Comparison of ENCODE assay signal across 8 cellular contexts in the genomic region with DNA sequence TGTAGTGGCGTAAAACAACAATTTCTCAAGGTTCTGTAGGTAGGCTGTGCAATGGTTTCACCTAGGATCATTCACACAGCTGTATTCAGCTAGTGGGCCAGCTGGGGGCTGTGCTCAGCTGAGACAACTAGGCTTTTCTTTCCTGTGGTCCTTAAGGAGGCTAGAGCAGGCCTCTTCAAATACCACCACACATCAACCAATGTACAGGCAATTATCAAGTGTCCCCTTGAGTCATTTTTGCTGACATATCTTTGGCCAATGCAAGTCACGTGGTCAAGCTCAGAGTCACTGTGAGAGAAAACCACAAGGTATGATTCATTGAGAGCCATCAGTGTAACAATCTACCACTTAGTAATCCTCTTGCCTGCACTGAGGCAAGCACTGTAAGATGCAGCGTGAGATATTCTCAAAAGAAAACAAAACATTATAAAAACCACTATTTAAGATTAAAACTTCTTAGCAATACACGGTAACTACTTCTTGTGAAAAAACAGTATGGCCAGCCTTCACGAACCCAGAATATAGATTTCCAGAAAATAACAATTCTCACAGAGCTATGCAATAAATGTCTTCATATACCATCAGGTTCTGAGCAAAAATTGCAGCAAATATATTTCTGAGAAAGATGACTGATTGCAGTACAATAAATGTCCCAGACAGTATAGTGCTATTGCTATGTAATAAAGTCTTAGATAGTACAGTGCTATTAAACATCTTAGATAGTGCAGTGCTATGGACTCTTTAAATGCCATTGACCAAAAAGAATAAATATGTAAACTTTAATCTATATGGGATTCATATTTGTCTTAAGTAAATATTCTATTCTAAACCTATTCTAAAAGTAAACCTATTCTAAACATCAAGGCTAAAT. TPM values are rescaled to one million over a fixed set of nuclear protein-coding genes. Genes with fewer than 3 reads are reported as not detected.
DNase-seq lines count a peak whose midpoint lies in the region; ATAC-seq, FAIRE-seq and TF ChIP-seq lines count a peak whose summit lies in the region.

No MANE protein-coding gene starts in this region.

- in situ Hi-C loops in HepG2 (cut with HindIII; ENCODE audit: extremely low pct_ligation_motif_present, low pct_unique_long_range_greater_than_20kb), result no loop called here

- no peak overlapping the region for H3K27ac Mint-ChIP-seq in activated naive CD4-positive, alpha-beta T cell treated with anti-CD3 and anti-CD28 coated beads, Interleukin-2, amount 10 ng/mL, durations not matched to agents 7 days and 5 days
- H3K27ac Mint-ChIP-seq in naive thymus-derived CD8-positive, alpha-beta T cell, result peak overlapping the region in 3 of 10 donors; percentile 10 to 42 (median 10)

- TF ChIP-seq RAD21 in HepG2 (CRISPR knock-in tag; IDR thresholded peaks at IDR 0.05), result no peak

- no peaks in the 10 kb centered on the region for H4K20me1 ChIP-seq in HepG2 (ENCODE audit: insufficient read depth, low read length)

- H3K36me3 Mint-ChIP-seq in activated naive CD4-positive, alpha-beta T cell treated with anti-CD3 and anti-CD28 coated beads, Interleukin-2, amount 10 ng/mL, durations not matched to agents 7 days and 5 days, result peaks cover 2% of the 10 kb centered on the region
- H3K36me3 Mint-ChIP-seq in naive thymus-derived CD8-positive, alpha-beta T cell, result peaks cover 1 to 20% (median 12%) of the 10 kb centered on the region in 3 donors

- H2AFZ ChIP-seq in HepG2 (ENCODE audit: low read length), result no peak overlapping the region

- no TSS peak for BruUV-seq in HepG2 (replicated peaks; lab: Mats Ljungman, UMichigan)

- TF ChIP-seq CTCF in ovary (IDR thresholded peaks at IDR 0.05) (no peak), HepG2 (CRISPR knock-in tag; IDR thresholded peaks at IDR 0.05) (no peak)

- intact Hi-C loops in ovary (cut with DNase I), result no loop called here
- intact Hi-C loops in HepG2 (cut with micrococcal nuclease; ENCODE audit: unreplicated experiment), result no loop called here

- H3K4me3 ChIP-seq in ovary, result no peak overlapping the region
- no peak overlapping the region for H3K4me3 ChIP-seq in HepG2 (replicated peaks in 1 of 3; ENCODE audit: insufficient read depth in 1 of 3, low read depth in 2 of 3, low read length in 3 of 3)

- 88 to 91% (median 90%) methylated on average over 5 of the region's 5 CpGs for WGBS in ovary, 3 donors
- 97% methylated on average over 5 of the region's 5 CpGs for WGBS in HepG2 (ENCODE audit: low lambda C conversion rate)

- no peak overlapping the region for H3K27ac ChIP-seq in ovary
- no peak overlapping the region for H3K27ac ChIP-seq in HepG2 (ENCODE audit: extremely low read length, insufficient read depth, low read length)

- H3K9me3 ChIP-seq in ovary (no peaks in the 10 kb centered on the region), HepG2 (ENCODE audit: low read length) (no peaks in the 10 kb centered on the region)

- TF ChIP-seq EP300 in ovary (IDR thresholded peaks at IDR 0.05) (no peak), HepG2 (IDR thresholded peaks at IDR 0.05; ENCODE audit: low read depth in 2 of 2, low read length in 2 of 2) (no peak), HepG2 (CRISPR knock-in tag; IDR thresholded peaks at IDR 0.05; ENCODE audit: borderline replicate concordance) (no peak)

- peaks cover 13% of the 10 kb centered on the region for H3K4me1 Mint-ChIP-seq in activated naive CD4-positive, alpha-beta T cell treated with anti-CD3 and anti-CD28 coated beads, Interleukin-2, amount 10 ng/mL, durations not matched to agents 7 days and 5 days
- H3K4me1 Mint-ChIP-seq in naive thymus-derived CD8-positive, alpha-beta T cell, result peaks cover 2 to 21% (median 7%) of the 10 kb centered on the region in 4 donors

- H3K27me3 ChIP-seq in ovary, result no peaks in the 10 kb centered on the region
- H3K27me3 ChIP-seq in HepG2 (ENCODE audit: control insufficient read depth in 1 of 2, insufficient read depth in 2 of 2, low read length in 2 of 2), result no peaks in the 10 kb centered on the region

- no peak overlapping the region for H3K4me2 ChIP-seq in HepG2 (ENCODE audit: low read depth, low read length)

- no peak overlapping the region for H3K9ac ChIP-seq in HepG2 (ENCODE audit: insufficient read depth, low read depth, low read length)

- no peak overlapping the region for H3K4me3 Mint-ChIP-seq in activated naive CD4-positive, alpha-beta T cell treated with anti-CD3 and anti-CD28 coated beads, Interleukin-2, amount 10 ng/mL, durations not matched to agents 7 days and 5 days
- H3K4me3 Mint-ChIP-seq in naive thymus-derived CD8-positive, alpha-beta T cell, result no peak overlapping the region

- H3K4me1 ChIP-seq in ovary (ENCODE audit: insufficient read depth) (no peaks in the 10 kb centered on the region), HepG2 (ENCODE audit: insufficient read depth, low read length) (no peaks in the 10 kb centered on the region)

- no peak for FAIRE-seq in HepG2 (lab: Jason Lieb, UNC)

- TF ChIP-seq POLR2A in ovary (IDR thresholded peaks at IDR 0.05) (no peak), HepG2 (IDR thresholded peaks at IDR 0.05; ENCODE audit: insufficient read depth in 1 of 2, low read depth in 2 of 2, low read length in 2 of 2) (no peak)

- ATAC-seq in naive thymus-derived CD8-positive, alpha-beta T cell, result peak; percentile 29 to 44
- ATAC-seq in HepG2, result no peak

- no peaks in the 10 kb centered on the region for H3K27me3 Mint-ChIP-seq in activated naive CD4-positive, alpha-beta T cell treated with anti-CD3 and anti-CD28 coated beads, Interleukin-2, amount 10 ng/mL, durations not matched to agents 7 days and 5 days
- H3K27me3 Mint-ChIP-seq in naive thymus-derived CD8-positive, alpha-beta T cell, result no peaks in the 10 kb centered on the region

- CTCF ChIA-PET in activated naive CD4-positive, alpha-beta T cell treated with anti-CD3 and anti-CD28 coated beads, Interleukin-2, amount 10 ng/mL, durations not matched to agents 7 days and 5 days (lab: Charles Lee), result no interaction called here
- CTCF ChIA-PET in HepG2 (lab: Yijun Ruan, JAX; ENCODE audit: low intra/inter-chr PET ratio, low total read pairs), result no interaction called here

- H3K9me3 Mint-ChIP-seq in activated naive CD4-positive, alpha-beta T cell treated with anti-CD3 and anti-CD28 coated beads, Interleukin-2, amount 10 ng/mL, durations not matched to agents 7 days and 5 days, result no peaks in the 10 kb centered on the region
- H3K9me3 Mint-ChIP-seq in naive thymus-derived CD8-positive, alpha-beta T cell, result no peaks in the 10 kb centered on the region

- H3K36me3 ChIP-seq in ovary, result no peaks in the 10 kb centered on the region
- no peaks in the 10 kb centered on the region for H3K36me3 ChIP-seq in HepG2 (replicated peaks in 1 of 2; ENCODE audit: control insufficient read depth in 1 of 2, insufficient read depth in 2 of 2, low read length in 2 of 2)

- POLR2A ChIA-PET in naive thymus-derived CD8-positive, alpha-beta T cell (lab: Charles Lee), result no interaction called here
- POLR2A ChIA-PET in HepG2 (lab: Yijun Ruan, JAX), result no interaction called here

- peak; percentile 28 for DNase-seq in stimulated activated naive CD4-positive, alpha-beta T cell treated with Interleukin-2 at 50 U/mL for 16 hours (lab: John Stamatoyannopoulos, UW)
- no peak for DNase-seq in stimulated activated naive CD4-positive, alpha-beta T cell (lab: John Stamatoyannopoulos, UW)
- DNase-seq in OCI-M2 (lab: John Stamatoyannopoulos, UW; ENCODE audit: unreplicated experiment) (peak; percentile 20), ovary (no peak), HepG2 (ENCODE audit: low spot score) (no peak), hippocampal formation (lab: John Stamatoyannopoulos, UW) (no peak)
- DNase-seq in activated naive CD4-positive, alpha-beta T cell treated with anti-CD3 and anti-CD28 coated beads, Interleukin-2, amount 10 ng/mL, durations not matched to agents 7 days and 5 days, result peak; percentile 23
- peak in 2 of 10 donors; percentile 5 to 30 for DNase-seq in naive thymus-derived CD8-positive, alpha-beta T cell

- no peaks in the 10 kb centered on the region for H3K79me2 ChIP-seq in HepG2 (ENCODE audit: insufficient read depth, low read length)

RNA-seq across cellular contexts. Expression of a gene that starts 55.3 kb away (rescaled TPM):
- 10 to 100 TPM; 13.2 to 16.0 TPM for total RNA-seq in naive thymus-derived CD8-positive, alpha-beta T cell
- 10 to 100 TPM; 18.0 to 29.9 (median 19.6) TPM for polyA plus RNA-seq in naive thymus-derived CD8-positive, alpha-beta T cell
- total RNA-seq in ovary (10 to 100 TPM; 14.2 to 28.0 (median 18.4) TPM), HepG2 (2016; rRNA removed; fragmentation: Illumina TruSeq; extraction: Trizol) (22.5 and 29.5 TPM in 2 replicates)
- polyA plus RNA-seq in ovary (10 to 100 TPM; 14.3 to 30.0 TPM), HepG2 (2011; rRNA removed) (5.1 and 9.4 TPM in 2 replicates)
- 13.0 and 13.8 TPM in 2 replicates for total RNA-seq in HepG2 (2016; cell fraction: cytosol; rRNA removed; fragmentation: Illumina TruSeq; extraction: Trizol; ENCODE audit: low read depth)
- total RNA-seq in HepG2 (2016; cell fraction: insoluble cytoplasmic fraction; rRNA removed; fragmentation: Illumina TruSeq; extraction: Trizol), result 22.8 and 33.1 TPM in 2 replicates
- 20.2 and 23.2 TPM in 2 replicates for total RNA-seq in HepG2 (2016; cell fraction: membrane; rRNA removed; fragmentation: Illumina TruSeq; extraction: Trizol)
- 14.9 and 18.6 TPM in 2 replicates for total RNA-seq in HepG2 (2016; cell fraction: nucleus; rRNA removed; fragmentation: Illumina TruSeq; extraction: Trizol)
- polyA plus RNA-seq in HepG2 (2011; cell fraction: cytosol; rRNA removed), result 4.7 and 5.7 TPM in 2 replicates
- polyA plus RNA-seq in HepG2 (2011; cell fraction: nucleus; rRNA removed), result 2.6 and 3.8 TPM in 2 replicates
- 10.8 and 67.5 TPM in 2 replicates for polyA plus RNA-seq in HepG2 (2012)
- polyA plus RNA-seq in HepG2 (2016; cell fraction: cytosol; fragmentation: Illumina TruSeq; extraction: Trizol; ENCODE audit: low read depth), result 10.7 and 12.2 TPM in 2 replicates
- polyA plus RNA-seq in HepG2 (2016; cell fraction: insoluble cytoplasmic fraction; fragmentation: Illumina TruSeq; extraction: Trizol; ENCODE audit: low read depth), result 28.0 and 28.7 TPM in 2 replicates
- 12.8 and 19.1 TPM in 2 replicates for polyA plus RNA-seq in HepG2 (2016; cell fraction: membrane; fragmentation: Illumina TruSeq; extraction: Trizol; ENCODE audit: low read depth)
- 12.1 and 13.0 TPM in 2 replicates for polyA plus RNA-seq in HepG2 (2016; cell fraction: nucleus; fragmentation: Illumina TruSeq; extraction: Trizol; ENCODE audit: insufficient read depth, low read depth)
- 11.9 and 14.6 TPM in 2 replicates for polyA minus RNA-seq in HepG2 (2011; rRNA and poly(A)+ RNA removed; ENCODE audit: low replicate concordance)
- polyA minus RNA-seq in HepG2 (2011; cell fraction: cytosol; rRNA and poly(A)+ RNA removed), result 4.9 and 11.1 TPM in 2 replicates
- 24.8 and 30.7 TPM in 2 replicates for polyA minus RNA-seq in HepG2 (2011; cell fraction: nucleus; rRNA and poly(A)+ RNA removed)

RNA-seq across cellular contexts. Expression of a gene that starts 55.7 kb away (rescaled TPM):
- 10 to 100 TPM; 17.5 to 19.6 TPM for total RNA-seq in naive thymus-derived CD8-positive, alpha-beta T cell
- 10 to 100 TPM in 1 of 3 donors, 1 to 10 TPM in 2; 8.2 to 10.4 (median 9.5) TPM for polyA plus RNA-seq in naive thymus-derived CD8-positive, alpha-beta T cell
- 10 to 100 TPM; 11.7 to 28.8 (median 19.7) TPM for total RNA-seq in ovary
- 10 to 100 TPM in 1 of 2 donors, 1 to 10 TPM in 1; 9.2 to 13.8 TPM for polyA plus RNA-seq in ovary
- total RNA-seq in HepG2 (2016; rRNA removed; fragmentation: Illumina TruSeq; extraction: Trizol), result 13.7 and 18.7 TPM in 2 replicates
- total RNA-seq in HepG2 (2016; cell fraction: cytosol; rRNA removed; fragmentation: Illumina TruSeq; extraction: Trizol; ENCODE audit: low read depth), result 2.1 and 2.3 TPM in 2 replicates
- total RNA-seq in HepG2 (2016; cell fraction: insoluble cytoplasmic fraction; rRNA removed; fragmentation: Illumina TruSeq; extraction: Trizol), result 13.4 and 17.0 TPM in 2 replicates
- 6.2 and 6.7 TPM in 2 replicates for total RNA-seq in HepG2 (2016; cell fraction: membrane; rRNA removed; fragmentation: Illumina TruSeq; extraction: Trizol)
- total RNA-seq in HepG2 (2016; cell fraction: nucleus; rRNA removed; fragmentation: Illumina TruSeq; extraction: Trizol), result 19.7 and 22.9 TPM in 2 replicates
- 4.2 and 4.5 TPM in 2 replicates for polyA plus RNA-seq in HepG2 (2011; rRNA removed)
- 1.3 and 2.6 TPM in 2 replicates for polyA plus RNA-seq in HepG2 (2011; cell fraction: cytosol; rRNA removed)
- 4.4 and 5.8 TPM in 2 replicates for polyA plus RNA-seq in HepG2 (2011; cell fraction: nucleus; rRNA removed)
- 4.7 and 5.1 TPM in 2 replicates for polyA plus RNA-seq in HepG2 (2012)
- polyA plus RNA-seq in HepG2 (2016; cell fraction: cytosol; fragmentation: Illumina TruSeq; extraction: Trizol; ENCODE audit: low read depth), result 0.73 and 1.00 TPM in 2 replicates
- 14.9 and 15.4 TPM in 2 replicates for polyA plus RNA-seq in HepG2 (2016; cell fraction: insoluble cytoplasmic fraction; fragmentation: Illumina TruSeq; extraction: Trizol; ENCODE audit: low read depth)
- 2.1 TPM in 2 replicates for polyA plus RNA-seq in HepG2 (2016; cell fraction: membrane; fragmentation: Illumina TruSeq; extraction: Trizol; ENCODE audit: low read depth)
- 13.6 and 15.6 TPM in 2 replicates for polyA plus RNA-seq in HepG2 (2016; cell fraction: nucleus; fragmentation: Illumina TruSeq; extraction: Trizol; ENCODE audit: insufficient read depth, low read depth)
- polyA minus RNA-seq in HepG2 (2011; rRNA and poly(A)+ RNA removed; ENCODE audit: low replicate concordance), result 1.2 and 3.6 TPM in 2 replicates
- polyA minus RNA-seq in HepG2 (2011; cell fraction: cytosol; rRNA and poly(A)+ RNA removed), result 2.6 and 3.0 TPM in 2 replicates
- polyA minus RNA-seq in HepG2 (2011; cell fraction: nucleus; rRNA and poly(A)+ RNA removed), result 38.8 and 39.5 TPM in 2 replicates

Comparison
In these comparisons a context has a peak if more than half of its experiments do, and no peak if none do; other contexts are left out.
1. DNase-seq: peak in stimulated activated naive CD4-positive, alpha-beta T cell treated with Interleukin-2 at 50 U/mL for 16 hours (single experiment), OCI-M2 (single experiment) and activated naive CD4-positive, alpha-beta T cell treated with anti-CD3 and anti-CD28 coated beads, Interleukin-2, amount 10 ng/mL, durations not matched to agents 7 days and 5 days (single experiment); none in stimulated activated naive CD4-positive, alpha-beta T cell (0 of 6), ovary (0 of 5), HepG2 (single experiment) and hippocampal formation (0 of 2).